ENCODE assay signal across 9 cellular contexts in genomic region chr7:117124585-117125220, GRCh38.
DNase-seq lines count a peak whose midpoint lies in the region; ATAC-seq and TF ChIP-seq lines count a peak whose summit lies in the region.
"Had no signal": no experiment of that assay in that cellular context is flagged by ENCODE, and none has a peak within 500 bp of the region (broad histone marks: within the 10 kb centered on the region; RNA-seq: fewer than 3 reads in every experiment).

No MANE protein-coding gene starts in this region.

- no peak for TF ChIP-seq POLR2A in esophagus squamous epithelium (IDR thresholded peaks at IDR 0.05)

- no peaks in the 10 kb centered on the region for H3K27me3 ChIP-seq in esophagus squamous epithelium
- H3K27me3 ChIP-seq: BLaER1 treated with 17β-estradiol and CSF1 and Interleukin-3, amounts not matched to agents 10 nM and 100 nM had no signal

- no peak for TF ChIP-seq CTCF in esophagus squamous epithelium (IDR thresholded peaks at IDR 0.05)

- peak overlapping the region in 1 of 4 donors; percentile 57 for H3K27ac ChIP-seq in esophagus squamous epithelium
- H3K27ac ChIP-seq: BLaER1 treated with 17β-estradiol and CSF1 and Interleukin-3, amounts not matched to agents 10 nM and 100 nM had no signal

- H3K4me3 ChIP-seq in esophagus squamous epithelium = no peak overlapping the region
- H3K4me3 ChIP-seq: BLaER1 treated with 17β-estradiol and CSF1 and Interleukin-3, amounts not matched to agents 10 nM and 100 nM had no signal

- H3K4me1 ChIP-seq in esophagus squamous epithelium = peaks cover 0 to 10% (median 6%) of the 10 kb centered on the region in 3 donors

- ATAC-seq in HG02642 (IDR thresholded peaks at IDR 0.05; ENCODE audit: poor library complexity, unreplicated experiment) = peak; percentile 86

- intact Hi-C loops in esophagus squamous epithelium (cut with DNase I) = no loop called here

- H3K9me3 ChIP-seq in esophagus squamous epithelium = no peaks in the 10 kb centered on the region
- H3K9me3 ChIP-seq: BLaER1 treated with 17β-estradiol and CSF1 and Interleukin-3, amounts not matched to agents 10 nM and 100 nM had no signal

- H3K36me3 ChIP-seq in esophagus squamous epithelium = peaks cover 0 to 21% (median 0%) of the 10 kb centered on the region in 3 donors
- H3K36me3 ChIP-seq: BLaER1 treated with 17β-estradiol and CSF1 and Interleukin-3, amounts not matched to agents 10 nM and 100 nM had no signal

- 49 to 58% methylated on average over 4 of the region's 4 CpGs for WGBS in esophagus squamous epithelium, 2 donors

- DNase-seq in NCI-H2081 (lab: John Stamatoyannopoulos, UW) (peak; percentile 19 to 68), NCI-H2081 treated with DMSO at 0.1 percent for 48 hours (lab: John Stamatoyannopoulos, UW) (no peak), NCI-H1417 (lab: John Stamatoyannopoulos, UW) (peak; percentile 64 to 92 (median 82)), esophagus squamous epithelium (lab: John Stamatoyannopoulos, UW) (peak; percentile 1), renal cortical epithelial cell (ENCODE audit: low read depth) (peak; percentile 99), NCI-H1436 (lab: John Stamatoyannopoulos, UW) (no peak)
- peak; percentile 45 to 48 for DNase-seq in activated CD4-positive, alpha-beta T cell treated with anti-CD3 and anti-CD28 coated beads, Interleukin-2, amount 50 U/mL, for 4 hours

Comparison
In these comparisons a context has a peak if more than half of its experiments do, and no peak if none do; other contexts are left out.
1. DNase-seq: peak in NCI-H2081 (2 of 2), NCI-H1417 (3 of 3), activated CD4-positive, alpha-beta T cell treated with anti-CD3 and anti-CD28 coated beads, Interleukin-2, amount 50 U/mL, for 4 hours (2 of 2), esophagus squamous epithelium (single experiment) and renal cortical epithelial cell (single experiment); none in NCI-H2081 treated with DMSO at 0.1 percent for 48 hours (single experiment) and NCI-H1436 (single experiment).